In genomic region chr18:9403795-9404564, GRCh38 we compare ENCODE assay signal across 10 cellular contexts.
A peak's percentile ranks its signal among the peaks of the same experiment; 100 is the strongest.
DNase-seq lines count a peak whose midpoint lies in the region; ATAC-seq and TF ChIP-seq lines count a peak whose summit lies in the region.
"Had no signal": no experiment of that assay in that cellular context is flagged by ENCODE, and none has a peak within 500 bp of the region (broad histone marks: within the 10 kb centered on the region; RNA-seq: fewer than 3 reads in every experiment).

No MANE protein-coding gene starts in this region.

- H3F3A ChIP-seq in Loucy (ENCODE audit: low read depth): no peaks in the 10 kb centered on the region

- H3K79me2 ChIP-seq in Loucy (ENCODE audit: insufficient read depth, low read length): no peaks in the 10 kb centered on the region

- intact Hi-C loops in posterior vena cava (cut with DNase I): no loop called here

- H3K9me3 ChIP-seq in Loucy (ENCODE audit: insufficient read depth, low read depth, low read length): no peaks in the 10 kb centered on the region
- no peaks in the 10 kb centered on the region for H3K9me3 ChIP-seq in effector memory CD4-positive, alpha-beta T cell (ENCODE audit: control insufficient read depth, low read length)

- H3K4me3 ChIP-seq in Loucy (ENCODE audit: low read length, poor library complexity, severe bottlenecking): peak overlapping the region; percentile 68
- peak overlapping the region; percentile 13 for H3K4me3 ChIP-seq in effector memory CD4-positive, alpha-beta T cell (ENCODE audit: insufficient read depth, low read depth, low read length, poor library complexity, severe bottlenecking)
- H3K4me3 ChIP-seq: lung had no signal

- H3K4me1 ChIP-seq in Loucy (ENCODE audit: insufficient read depth, low read length, poor library complexity, severe bottlenecking): no peaks in the 10 kb centered on the region
- peaks cover 5% of the 10 kb centered on the region for H3K4me1 ChIP-seq in effector memory CD4-positive, alpha-beta T cell (ENCODE audit: control insufficient read depth, insufficient read depth, low read length, poor library complexity, severe bottlenecking)

- no peak overlapping the region for H3K27ac ChIP-seq in effector memory CD4-positive, alpha-beta T cell (ENCODE audit: insufficient read depth, low read length, poor library complexity, severe bottlenecking)

- DNase-seq in NCI-H82 (lab: John Stamatoyannopoulos, UW) (peak; percentile 35), NCI-H82 treated with DMSO at 0.1 percent for 48 hours (lab: John Stamatoyannopoulos, UW; ENCODE audit: unreplicated experiment) (no peak), posterior vena cava (ENCODE audit: low spot score) (peak; percentile 88), retina (no peak)
- DNase-seq in effector memory CD4-positive, alpha-beta T cell: no peak
- DNase-seq: NCI-H526 treated with DMSO at 0.1 percent for 48 hours had no signal

- H3K9me2 ChIP-seq in Loucy (replicated peaks; ENCODE audit: low read depth, low read length): no peaks in the 10 kb centered on the region

- H3K27me3 ChIP-seq in Loucy (ENCODE audit: insufficient read depth, low read length, poor library complexity, severe bottlenecking): no peaks in the 10 kb centered on the region
- H3K27me3 ChIP-seq in effector memory CD4-positive, alpha-beta T cell (replicated peaks; ENCODE audit: control insufficient read depth, insufficient read depth, low read length, poor library complexity, severe bottlenecking): no peaks in the 10 kb centered on the region

- H3K4me2 ChIP-seq in Loucy (ENCODE audit: low read depth, low read length, poor library complexity, severe bottlenecking): peak overlapping the region; percentile 55

- no peak for ATAC-seq in GM19328 (IDR thresholded peaks at IDR 0.05; ENCODE audit: unreplicated experiment)
- ATAC-seq in GM19463 (IDR thresholded peaks at IDR 0.05; ENCODE audit: unreplicated experiment): no peak

- H4K20me1 ChIP-seq in Loucy (ENCODE audit: insufficient read depth, low read length, poor library complexity, severe bottlenecking): no peaks in the 10 kb centered on the region

- TF ChIP-seq CTCF in Loucy (conservative IDR thresholded peaks at IDR 0.05; ENCODE audit: low read length): peak; percentile 41

- H3K36me3 ChIP-seq in Loucy (ENCODE audit: insufficient read depth, low read length): no peaks in the 10 kb centered on the region
- H3K36me3 ChIP-seq in effector memory CD4-positive, alpha-beta T cell (ENCODE audit: control insufficient read depth, insufficient read depth, low read length): no peaks in the 10 kb centered on the region

- peak overlapping the region; percentile 56; the same call in 1 of the 2 replicates for H2AFZ ChIP-seq in Loucy (ENCODE audit: low read length)

- H3K9ac ChIP-seq in Loucy (ENCODE audit: low read depth, low read length, poor library complexity, severe bottlenecking): peak overlapping the region; percentile 55

Comparison
In these comparisons a context has a peak if more than half of its experiments do, and no peak if none do; other contexts are left out.
1. DNase-seq: peak in NCI-H82 (single experiment) and posterior vena cava (single experiment); none in NCI-H82 treated with DMSO at 0.1 percent for 48 hours (single experiment), effector memory CD4-positive, alpha-beta T cell (0 of 3) and retina (single experiment).